ENCODE assay signal across 19 cellular contexts in genomic region chr3:50117120-50117519, GRCh38.
"Had no signal": no experiment of that assay in that cellular context is flagged by ENCODE, and none has a peak within 500 bp of the region (broad histone marks: within the 10 kb centered on the region; RNA-seq: fewer than 3 reads in every experiment).

No MANE protein-coding gene starts in this region.

- H3K27ac Mint-ChIP-seq: endodermal cell, memory B cell, mesothelial cell of epicardium, progenitor cell of endocrine pancreas had no signal

- H3K27me3 Mint-ChIP-seq: memory B cell, progenitor cell of endocrine pancreas had no signal

- FAIRE-seq: frontal cortex, small intestine had no signal

- DNase-seq: colonic mucosa; dermis blood vessel endothelial cell; endodermal cell; heart left ventricle; hippocampal formation; left lung; lower lobe of right lung; natural killer cell; right cardiac atrium; small intestine; stimulated activated CD4-positive, alpha-beta T cell treated with anti-CD3 and anti-CD28 coated beads, Interleukin-12 subunit alpha, Interleukin-12 subunit beta, amount 100 ng/mL, for 4 hours; stimulated activated naive CD4-positive, alpha-beta T cell treated with Interleukin-2 at 50 U/mL for 16 hours; trophoblast cell had no signal

- H3K27me3 ChIP-seq: colonic mucosa, heart left ventricle, left lung had no signal

- ATAC-seq: esophagus mucosa, heart left ventricle, left lung, lower lobe of right lung, natural killer cell, right cardiac atrium had no signal

- H3K27ac ChIP-seq: colonic mucosa, heart left ventricle, left lung, lower lobe of right lung had no signal

- H3K4me1 ChIP-seq: colonic mucosa had no signal

- H3K4me3 Mint-ChIP-seq: endodermal cell, memory B cell, mesothelial cell of epicardium, natural killer cell, neural crest cell had no signal

- H3K4me1 Mint-ChIP-seq: endodermal cell, memory B cell, neural crest cell had no signal

- H3K4me3 ChIP-seq: colonic mucosa, heart left ventricle, left lung, lower lobe of right lung had no signal

- H3K9me3 Mint-ChIP-seq: endodermal cell, memory B cell, mesothelial cell of epicardium, natural killer cell, neural crest cell had no signal

- H3K9me3 ChIP-seq: colonic mucosa, heart left ventricle, left lung, lower lobe of right lung had no signal
